ENCODE assay signal across 30 cellular contexts in the genomic region with DNA sequence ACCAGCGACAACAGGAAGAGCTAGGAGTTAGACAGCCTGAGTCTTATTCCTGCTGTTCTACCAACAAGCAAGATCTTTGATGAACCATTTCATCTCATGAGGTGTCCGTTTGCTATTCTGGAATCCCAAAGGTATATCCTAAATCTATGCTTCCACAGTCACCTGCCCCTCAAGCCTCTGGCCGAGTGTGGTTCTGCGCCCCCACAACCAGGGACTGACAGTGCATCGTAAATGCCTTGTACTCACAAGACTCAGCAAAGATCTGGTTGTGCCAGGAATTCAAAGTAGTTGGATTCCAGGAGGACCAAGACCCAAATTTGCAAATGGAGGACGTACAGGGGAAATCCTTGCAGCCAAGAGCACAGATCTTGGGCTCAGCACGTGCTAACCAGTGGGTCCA.
"Had no signal": no experiment of that assay in that cellular context is flagged by ENCODE, and none has a peak within 500 bp of the region (broad histone marks: within the 10 kb centered on the region; RNA-seq: fewer than 3 reads in every experiment).

No MANE protein-coding gene starts in this region.

- H3K36me3 ChIP-seq: left lung, right atrium auricular region, right lobe of liver, thyroid gland, transverse colon, upper lobe of left lung, vagina had no signal

- H3K27me3 Mint-ChIP-seq: stimulated activated naive CD8-positive, alpha-beta T cell treated with anti-CD3 and anti-CD28 coated beads, Interleukin-15, amount 100 ng/mL, for 72 hours had no signal

- H3K9ac ChIP-seq: parathyroid adenoma had no signal

- H3K4me2 ChIP-seq: smooth muscle cell had no signal

- FAIRE-seq: islet of Langerhans, kidney had no signal

- H3K4me1 ChIP-seq: left lung, parathyroid adenoma, psoas muscle, right lobe of liver, testis, thyroid gland, transverse colon, upper lobe of left lung, vagina had no signal

- ATAC-seq: left colon; left lung; mucosa of descending colon; naive thymus-derived CD4-positive, alpha-beta T cell; natural killer cell treated with Interleukin-12 subunit alpha and Interleukin-12 subunit beta and Interleukin-15 and Interleukin-18, amount 100 ng/mL, for 72 hours; psoas muscle; right lobe of liver; stimulated activated memory B cell treated with anti-CD40 and anti-IgM and Interleukin-4, amounts not matched to agents 10 μg/mL and 1 μg/mL and 100 μg/mL, for 72 hours; stimulated activated naive CD8-positive, alpha-beta T cell treated with anti-CD3 and anti-CD28 coated beads, Interleukin-15, amount 100 ng/mL, for 72 hours had no signal

- H3K36me3 Mint-ChIP-seq: immature natural killer cell; naive thymus-derived CD4-positive, alpha-beta T cell; natural killer cell treated with Interleukin-12 subunit alpha and Interleukin-12 subunit beta and Interleukin-15 and Interleukin-18, amount 100 ng/mL, for 72 hours; stimulated activated memory B cell treated with anti-CD40 and anti-IgM and Interleukin-4, amounts not matched to agents 10 μg/mL and 1 μg/mL and 100 μg/mL, for 72 hours had no signal

- H3K4me1 Mint-ChIP-seq: immature natural killer cell had no signal

- H3K4me3 ChIP-seq: left lung, lung, mucosa of descending colon, psoas muscle, right atrium auricular region, right lobe of liver, smooth muscle cell, testis, thyroid gland, transverse colon, upper lobe of left lung, vagina had no signal

- H3K27ac ChIP-seq: left lung, parathyroid adenoma, psoas muscle, right atrium auricular region, right lobe of liver, testis, thyroid gland, transverse colon, upper lobe of left lung, vagina had no signal

- DNase-seq: hypothalamus; immature natural killer cell; kidney; left colon; left lung; midbrain; mucosa of descending colon; naive thymus-derived CD4-positive, alpha-beta T cell; stimulated activated CD4-positive, alpha-beta T cell treated with anti-CD3 and anti-CD28 coated beads, Interleukin-1b, Interleukin-23, amount 100 ng/mL, for 48 hours; stimulated activated CD4-positive, alpha-beta T cell treated with anti-CD3 and anti-CD28 coated beads, Interleukin-2, amount 100 ng/mL, for 48 hours; stimulated activated CD4-positive, alpha-beta T cell treated with anti-CD3 and anti-CD28 coated beads, Interleukin-4, amount 100 ng/mL, for 4 hours; stimulated activated CD8-positive, alpha-beta memory T cell treated with anti-CD3 and anti-CD28 coated beads, Interleukin-4, amount 100 ng/mL, for 48 hours; stimulated activated naive CD4-positive, alpha-beta T cell treated with Interleukin-2 at 50 U/mL for 16 hours; stimulated activated naive CD8-positive, alpha-beta T cell treated with anti-CD3 and anti-CD28 coated beads, Interleukin-15, amount 100 ng/mL, for 72 hours; substantia nigra; testis; thyroid gland; transverse colon; upper lobe of left lung had no signal

- H3K4me3 Mint-ChIP-seq: immature natural killer cell; naive thymus-derived CD4-positive, alpha-beta T cell; natural killer cell treated with Interleukin-12 subunit alpha and Interleukin-12 subunit beta and Interleukin-15 and Interleukin-18, amount 100 ng/mL, for 72 hours; neural crest cell; stimulated activated memory B cell treated with anti-CD40 and anti-IgM and Interleukin-4, amounts not matched to agents 10 μg/mL and 1 μg/mL and 100 μg/mL, for 72 hours had no signal

- H3K9me3 ChIP-seq: left lung, mucosa of descending colon, psoas muscle, right atrium auricular region, right lobe of liver, testis, thyroid gland, transverse colon, upper lobe of left lung, vagina had no signal

- H3K9me3 Mint-ChIP-seq: immature natural killer cell; naive thymus-derived CD4-positive, alpha-beta T cell; natural killer cell treated with Interleukin-12 subunit alpha and Interleukin-12 subunit beta and Interleukin-15 and Interleukin-18, amount 100 ng/mL, for 72 hours; neural crest cell; stimulated activated memory B cell treated with anti-CD40 and anti-IgM and Interleukin-4, amounts not matched to agents 10 μg/mL and 1 μg/mL and 100 μg/mL, for 72 hours; stimulated activated naive CD8-positive, alpha-beta T cell treated with anti-CD3 and anti-CD28 coated beads, Interleukin-15, amount 100 ng/mL, for 72 hours had no signal

- H3K27ac Mint-ChIP-seq: immature natural killer cell; naive thymus-derived CD4-positive, alpha-beta T cell; natural killer cell treated with Interleukin-12 subunit alpha and Interleukin-12 subunit beta and Interleukin-15 and Interleukin-18, amount 100 ng/mL, for 72 hours; stimulated activated memory B cell treated with anti-CD40 and anti-IgM and Interleukin-4, amounts not matched to agents 10 μg/mL and 1 μg/mL and 100 μg/mL, for 72 hours had no signal

- H3K27me3 ChIP-seq: right atrium auricular region, right lobe of liver, testis, thyroid gland, transverse colon, upper lobe of left lung, vagina had no signal
